In genomic region chr3:136292500-136292899, GRCh38 we compare ENCODE assay signal across 1 cellular context.
TF ChIP-seq lines count a peak whose summit lies in the region.

No MANE protein-coding gene starts in this region.

TF ChIP-seq in HepG2, 621 proteins besides CTCF, POLR2A, EP300 and RAD21 (continued from another document):
- peak; percentile 79 for TF ChIP-seq RERE (CRISPR knock-in tag; IDR thresholded peaks at IDR 0.05; ENCODE audit: low read depth)
- TF ChIP-seq, protein P1, sequence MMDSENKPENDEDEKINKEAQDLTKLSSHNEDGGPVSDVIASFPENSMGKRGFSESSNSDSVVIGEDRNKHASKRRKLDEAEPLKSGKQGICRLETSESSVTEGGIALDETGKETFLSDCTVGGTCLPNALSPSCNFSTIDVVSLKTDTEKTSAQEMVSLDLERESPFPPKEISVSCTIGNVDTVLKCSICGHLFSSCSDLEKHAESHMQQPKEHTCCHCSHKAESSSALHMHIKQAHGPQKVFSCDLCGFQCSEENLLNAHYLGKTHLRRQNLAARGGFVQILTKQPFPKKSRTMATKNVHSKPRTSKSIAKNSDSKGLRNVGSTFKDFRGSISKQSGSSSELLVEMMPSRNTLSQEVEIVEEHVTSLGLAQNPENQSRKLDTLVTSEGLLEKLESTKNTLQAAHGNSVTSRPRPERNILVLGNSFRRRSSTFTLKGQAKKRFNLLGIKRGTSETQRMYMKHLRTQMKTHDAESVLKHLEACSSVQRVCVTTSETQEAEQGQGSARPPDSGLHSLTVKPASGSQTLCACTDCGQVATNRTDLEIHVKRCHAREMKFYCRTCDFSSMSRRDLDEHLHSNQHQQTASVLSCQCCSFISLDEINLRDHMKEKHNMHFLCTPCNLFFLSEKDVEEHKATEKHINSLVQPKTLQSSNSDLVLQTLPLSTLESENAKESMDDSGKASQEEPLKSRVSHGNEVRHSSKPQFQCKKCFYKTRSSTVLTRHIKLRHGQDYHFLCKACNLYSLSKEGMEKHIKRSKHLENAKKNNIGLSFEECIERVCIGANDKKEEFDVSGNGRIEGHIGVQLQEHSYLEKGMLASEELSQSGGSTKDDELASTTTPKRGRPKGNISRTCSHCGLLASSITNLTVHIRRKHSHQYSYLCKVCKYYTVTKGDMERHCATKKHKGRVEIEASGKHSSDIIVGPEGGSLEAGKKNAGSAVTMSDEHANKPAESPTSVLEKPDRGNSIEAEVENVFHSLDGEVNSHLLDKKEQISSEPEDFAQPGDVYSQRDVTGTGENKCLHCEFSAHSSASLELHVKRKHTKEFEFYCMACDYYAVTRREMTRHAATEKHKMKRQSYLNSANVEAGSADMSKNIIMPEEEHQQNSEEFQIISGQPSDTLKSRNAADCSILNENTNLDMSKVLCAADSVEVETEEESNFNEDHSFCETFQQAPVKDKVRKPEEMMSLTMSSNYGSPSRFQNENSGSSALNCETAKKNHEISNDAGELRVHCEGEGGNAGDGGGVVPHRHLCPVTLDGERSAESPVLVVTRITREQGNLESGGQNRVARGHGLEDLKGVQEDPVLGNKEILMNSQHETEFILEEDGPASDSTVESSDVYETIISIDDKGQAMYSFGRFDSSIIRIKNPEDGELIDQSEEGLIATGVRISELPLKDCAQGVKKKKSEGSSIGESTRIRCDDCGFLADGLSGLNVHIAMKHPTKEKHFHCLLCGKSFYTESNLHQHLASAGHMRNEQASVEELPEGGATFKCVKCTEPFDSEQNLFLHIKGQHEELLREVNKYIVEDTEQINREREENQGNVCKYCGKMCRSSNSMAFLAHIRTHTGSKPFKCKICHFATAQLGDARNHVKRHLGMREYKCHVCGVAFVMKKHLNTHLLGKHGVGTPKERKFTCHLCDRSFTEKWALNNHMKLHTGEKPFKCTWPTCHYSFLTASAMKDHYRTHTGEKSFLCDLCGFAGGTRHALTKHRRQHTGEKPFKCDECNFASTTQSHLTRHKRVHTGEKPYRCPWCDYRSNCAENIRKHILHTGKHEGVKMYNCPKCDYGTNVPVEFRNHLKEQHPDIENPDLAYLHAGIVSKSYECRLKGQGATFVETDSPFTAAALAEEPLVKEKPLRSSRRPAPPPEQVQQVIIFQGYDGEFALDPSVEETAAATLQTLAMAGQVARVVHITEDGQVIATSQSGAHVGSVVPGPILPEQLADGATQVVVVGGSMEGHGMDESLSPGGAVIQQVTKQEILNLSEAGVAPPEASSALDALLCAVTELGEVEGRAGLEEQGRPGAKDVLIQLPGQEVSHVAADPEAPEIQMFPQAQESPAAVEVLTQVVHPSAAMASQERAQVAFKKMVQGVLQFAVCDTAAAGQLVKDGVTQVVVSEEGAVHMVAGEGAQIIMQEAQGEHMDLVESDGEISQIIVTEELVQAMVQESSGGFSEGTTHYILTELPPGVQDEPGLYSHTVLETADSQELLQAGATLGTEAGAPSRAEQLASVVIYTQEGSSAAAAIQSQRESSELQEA (CRISPR knock-in tag; IDR thresholded peaks at IDR 0.05; ENCODE audit: not compliant biosample characterization): no peak
- TF ChIP-seq NR2F2 (IDR thresholded peaks at IDR 0.05; ENCODE audit: borderline replicate concordance, low read depth): peak; percentile 72
- TF ChIP-seq ZNF746 (CRISPR knock-in tag; IDR thresholded peaks at IDR 0.05): no peak
- no peak for TF ChIP-seq PRMT3 (CRISPR knock-in tag; IDR thresholded peaks at IDR 0.05; ENCODE audit: borderline replicate concordance, low read depth)
- TF ChIP-seq ZNF790 (CRISPR knock-in tag; IDR thresholded peaks at IDR 0.05; ENCODE audit: borderline replicate concordance): no peak
- TF ChIP-seq ZNF251 (CRISPR knock-in tag; IDR thresholded peaks at IDR 0.05): no peak
- no peak for TF ChIP-seq ZMYM2 (CRISPR knock-in tag; IDR thresholded peaks at IDR 0.05)
- TF ChIP-seq, protein P2, sequence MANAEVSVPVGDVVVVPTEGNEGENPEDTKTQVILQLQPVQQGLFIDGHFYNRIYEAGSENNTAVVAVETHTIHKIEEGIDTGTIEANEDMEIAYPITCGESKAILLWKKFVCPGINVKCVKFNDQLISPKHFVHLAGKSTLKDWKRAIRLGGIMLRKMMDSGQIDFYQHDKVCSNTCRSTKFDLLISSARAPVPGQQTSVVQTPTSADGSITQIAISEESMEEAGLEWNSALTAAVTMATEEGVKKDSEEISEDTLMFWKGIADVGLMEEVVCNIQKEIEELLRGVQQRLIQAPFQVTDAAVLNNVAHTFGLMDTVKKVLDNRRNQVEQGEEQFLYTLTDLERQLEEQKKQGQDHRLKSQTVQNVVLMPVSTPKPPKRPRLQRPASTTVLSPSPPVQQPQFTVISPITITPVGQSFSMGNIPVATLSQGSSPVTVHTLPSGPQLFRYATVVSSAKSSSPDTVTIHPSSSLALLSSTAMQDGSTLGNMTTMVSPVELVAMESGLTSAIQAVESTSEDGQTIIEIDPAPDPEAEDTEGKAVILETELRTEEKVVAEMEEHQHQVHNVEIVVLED (CRISPR knock-in tag; IDR thresholded peaks at IDR 0.05; ENCODE audit: borderline replicate concordance): no peak
